ENCODE assay signal across 24 cellular contexts in genomic region chr5:139267481-139267880, GRCh38. TPM values are rescaled to one million over a fixed set of nuclear protein-coding genes. Genes with fewer than 3 reads are reported as not detected.
DNase-seq lines count a peak whose midpoint lies in the region; ATAC-seq and TF ChIP-seq lines count a peak whose summit lies in the region.
"Had no signal": no experiment of that assay in that cellular context is flagged by ENCODE, and none has a peak within 500 bp of the region (broad histone marks: within the 10 kb centered on the region; RNA-seq: fewer than 3 reads in every experiment).

No MANE protein-coding gene starts in this region.

- H3K4me1 ChIP-seq in left ventricle myocardium inferior (peaks cover 47% of the 10 kb centered on the region), MM.1S (ENCODE audit: low read length) (peaks cover 27% of the 10 kb centered on the region)

- no peaks in the 10 kb centered on the region for H4K20me1 ChIP-seq in MM.1S (ENCODE audit: insufficient read depth, low read length)

- peaks cover 4% of the 10 kb centered on the region for H3K27me3 Mint-ChIP-seq in activated T-helper 2 cell treated with anti-CD3 and anti-CD28 coated beads, Interferon-gamma antibody, Interleukin-2, Interleukin-4, amounts not matched to agents 10 μg/mL and 5 μg/mL and 100 μg/mL, durations not matched to agents 14 hours and 24 hours and 36 hours (ENCODE audit: low read depth)

- no peaks in the 10 kb centered on the region for H3K36me3 ChIP-seq in left ventricle myocardium inferior
- H3K36me3 ChIP-seq in MM.1S (replicated peaks; ENCODE audit: insufficient read depth, low read length): no peaks in the 10 kb centered on the region
- H3K36me3 ChIP-seq: HAP-1 had no signal

- H3K9me2 ChIP-seq in MM.1S (replicated peaks; ENCODE audit: insufficient read depth, low read length): no peaks in the 10 kb centered on the region

- H3K4me3 ChIP-seq in left ventricle myocardium inferior: no peak overlapping the region
- peak overlapping the region; percentile 45 for H3K4me3 ChIP-seq in MM.1S (ENCODE audit: low read length)
- H3K4me3 ChIP-seq in dorsolateral prefrontal cortex: no peak overlapping the region
- H3K4me3 ChIP-seq: GM23248, HAP-1 had no signal

- no peak overlapping the region for H3K27ac Mint-ChIP-seq in activated T-helper 2 cell treated with anti-CD3 and anti-CD28 coated beads, Interferon-gamma antibody, Interleukin-2, Interleukin-4, amounts not matched to agents 10 μg/mL and 5 μg/mL and 100 μg/mL, durations not matched to agents 14 hours and 24 hours and 36 hours

- peak overlapping the region; percentile 11; the same call in 1 of the 2 replicates for H2AFZ ChIP-seq in MM.1S (ENCODE audit: low read length)
- H2AFZ ChIP-seq: GM23248 had no signal

- H3K9me3 Mint-ChIP-seq in activated T-helper 2 cell treated with anti-CD3 and anti-CD28 coated beads, Interferon-gamma antibody, Interleukin-2, Interleukin-4, amounts not matched to agents 10 μg/mL and 5 μg/mL and 100 μg/mL, durations not matched to agents 14 hours and 24 hours and 36 hours: no peaks in the 10 kb centered on the region
- H3K9me3 Mint-ChIP-seq: CD4-positive, alpha-beta memory T cell had no signal

- H3K4me1 Mint-ChIP-seq in activated T-helper 2 cell treated with anti-CD3 and anti-CD28 coated beads, Interferon-gamma antibody, Interleukin-2, Interleukin-4, amounts not matched to agents 10 μg/mL and 5 μg/mL and 100 μg/mL, durations not matched to agents 14 hours and 24 hours and 36 hours (ENCODE audit: low read depth): peaks cover 20% of the 10 kb centered on the region

- peak overlapping the region; percentile 82 for H3K27ac ChIP-seq in left ventricle myocardium inferior (replicated peaks)
- H3K27ac ChIP-seq in MM.1S (ENCODE audit: low read length): peak overlapping the region; percentile 50; the same call in 1 of the 2 replicates
- peak overlapping the region in 54 of 59 donors; percentile 6 to 97 (median 89) for H3K27ac ChIP-seq in dorsolateral prefrontal cortex
- H3K27ac ChIP-seq in substantia nigra (ENCODE audit: low read depth, low read length, poor library complexity, severe bottlenecking): peak overlapping the region; percentile 64
- H3K27ac ChIP-seq: GM23248, HL-60 had no signal

- H3K4me2 ChIP-seq in MM.1S (ENCODE audit: low read depth, low read length): peak overlapping the region; percentile 88

- no peaks in the 10 kb centered on the region for H3K9me3 ChIP-seq in left ventricle myocardium inferior (replicated peaks)
- no peaks in the 10 kb centered on the region for H3K9me3 ChIP-seq in MM.1S (replicated peaks; ENCODE audit: insufficient read depth, low read length)
- H3K9me3 ChIP-seq: Caco-2, HAP-1 had no signal

- no peaks in the 10 kb centered on the region for H3K79me2 ChIP-seq in MM.1S (ENCODE audit: low read length)

- TF ChIP-seq CTCF in left ventricle myocardium inferior (IDR thresholded peaks at IDR 0.05; ENCODE audit: borderline replicate concordance) (no peak), MM.1S (IDR thresholded peaks at IDR 0.05; ENCODE audit: low read length) (no peak), dorsolateral prefrontal cortex (IDR thresholded peaks at IDR 0.05 in 54 of 56, conservative IDR thresholded peaks at IDR 0.05 in 2 of 56; ENCODE audit: low read depth in 1 of 56, partially characterized antibody in 56 of 56) (no peak)

- no peaks in the 10 kb centered on the region for H3K36me3 Mint-ChIP-seq in activated T-helper 2 cell treated with anti-CD3 and anti-CD28 coated beads, Interferon-gamma antibody, Interleukin-2, Interleukin-4, amounts not matched to agents 10 μg/mL and 5 μg/mL and 100 μg/mL, durations not matched to agents 14 hours and 24 hours and 36 hours (ENCODE audit: low read depth)
- H3K36me3 Mint-ChIP-seq: CD4-positive, alpha-beta memory T cell had no signal

- H3K27me3 ChIP-seq in left ventricle myocardium inferior (ENCODE audit: low read depth): no peaks in the 10 kb centered on the region
- peaks cover 11% of the 10 kb centered on the region for H3K27me3 ChIP-seq in MM.1S (replicated peaks; ENCODE audit: insufficient read depth, low read length)
- H3K27me3 ChIP-seq in dorsolateral prefrontal cortex: no peaks in the 10 kb centered on the region

- intact Hi-C loops in left ventricle myocardium inferior (cut with micrococcal nuclease): no loop called here
- intact Hi-C loops in left ventricle myocardium superior (cut with micrococcal nuclease): no loop called here
- intact Hi-C loops in dorsolateral prefrontal cortex (cut with DNase I): loop anchor here (10.0 kb wide), 3 partner anchors 313 to 803 kb away; partner anchors contain the start of gene EGR1 (in 1 of the 2)
- intact Hi-C loops in activated T-helper 2 cell treated with anti-CD3 and anti-CD28 coated beads, Interferon-gamma antibody, Interleukin-2, Interleukin-4, amounts not matched to agents 10 μg/mL and 5 μg/mL and 100 μg/mL, durations not matched to agents 14 hours and 24 hours and 36 hours (cut with micrococcal nuclease): loop anchor here (10.0 kb wide), 1 partner anchor 443 kb away; no protein-coding TSS in a partner anchor

- peaks cover 20% of the 10 kb centered on the region for H3F3A ChIP-seq in MM.1S (ENCODE audit: insufficient read depth, low read length)

- DNase-seq in left ventricle myocardium inferior (no peak), left ventricle myocardium superior (no peak), MM.1S (no peak), dorsolateral prefrontal cortex (no peak), substantia nigra (lab: John Stamatoyannopoulos, UW) (no peak), NCI-H187 (lab: John Stamatoyannopoulos, UW) (no peak)
- DNase-seq in stimulated activated CD4-positive, alpha-beta T cell treated with anti-CD3 and anti-CD28 coated beads, Interleukin-2, amount 100 ng/mL, for 48 hours: no peak
- no peak for DNase-seq in activated T-helper 2 cell treated with anti-CD3 and anti-CD28 coated beads, Interferon-gamma antibody, Interleukin-2, Interleukin-4, amounts not matched to agents 10 μg/mL and 5 μg/mL and 100 μg/mL, durations not matched to agents 14 hours and 24 hours and 36 hours (ENCODE audit: low spot score)
- DNase-seq: Caco-2; CD4-positive, alpha-beta memory T cell; GDM1; GM23248; KBM-7; NCI-H1105 treated with DMSO at 0.1 percent for 48 hours; NCI-H2081; NCI-H2171; NCI-H345; NCI-H524 treated with DMSO at 0.1 percent for 48 hours; NCI-H82; SHP77; SW 1271 had no signal

- ATAC-seq in left ventricle myocardium superior: no peak
- ATAC-seq: HepG2 had no signal

- no peak overlapping the region for H3K4me3 Mint-ChIP-seq in activated T-helper 2 cell treated with anti-CD3 and anti-CD28 coated beads, Interferon-gamma antibody, Interleukin-2, Interleukin-4, amounts not matched to agents 10 μg/mL and 5 μg/mL and 100 μg/mL, durations not matched to agents 14 hours and 24 hours and 36 hours (ENCODE audit: low read depth)
- H3K4me3 Mint-ChIP-seq: CD4-positive, alpha-beta memory T cell had no signal

- peak overlapping the region; percentile 15; the same call in 1 of the 2 replicates for H3K9ac ChIP-seq in MM.1S (ENCODE audit: low read length)
- H3K9ac ChIP-seq: GM23248 had no signal

RNA-seq across cellular contexts. Expression of gene MATR3, which starts 26.1 kb away (rescaled TPM):
- total RNA-seq in left ventricle myocardium inferior (121 TPM), left ventricle myocardium superior (121 TPM), dorsolateral prefrontal cortex (100 to 1,000 TPM; 154 to 477 (median 345) TPM)
- total RNA-seq in activated T-helper 2 cell treated with anti-CD3 and anti-CD28 coated beads, Interferon-gamma antibody, Interleukin-2, Interleukin-4, amounts not matched to agents 10 μg/mL and 5 μg/mL and 100 μg/mL, durations not matched to agents 14 hours and 24 hours and 36 hours: 259 TPM in 2 replicates

Comparison
In these comparisons a context has a peak if more than half of its experiments do, and no peak if none do; other contexts are left out.
1. intact Hi-C loops: an anchor here in dorsolateral prefrontal cortex (10.0 kb wide) and activated T-helper 2 cell treated with anti-CD3 and anti-CD28 coated beads, Interferon-gamma antibody, Interleukin-2, Interleukin-4, amounts not matched to agents 10 μg/mL and 5 μg/mL and 100 μg/mL, durations not matched to agents 14 hours and 24 hours and 36 hours (10.0 kb wide); none called in left ventricle myocardium inferior and left ventricle myocardium superior.